ENCODE assay signal across 15 cellular contexts in genomic region chr21:35547946-35548774, GRCh38.
"Had no signal": no experiment of that assay in that cellular context is flagged by ENCODE, and none has a peak within 500 bp of the region (broad histone marks: within the 10 kb centered on the region; RNA-seq: fewer than 3 reads in every experiment).

No MANE protein-coding gene starts in this region.

- H3K9me3 ChIP-seq: heart left ventricle, neutrophil, psoas muscle, stomach had no signal

- H3K27me3 ChIP-seq: stomach had no signal

- H3K9me3 Mint-ChIP-seq: effector memory CD8-positive, alpha-beta T cell had no signal

- H3K4me3 Mint-ChIP-seq: dendritic cell treated with granulocyte-macrophage colony-stimulating factor and Interleukin-4, amounts not matched to agents 40 ng/mL and 50 ng/mL, for 4 days; effector memory CD8-positive, alpha-beta T cell; naive thymus-derived CD4-positive, alpha-beta T cell; nephron progenitor cell had no signal

- H3K27ac Mint-ChIP-seq: dendritic cell treated with granulocyte-macrophage colony-stimulating factor and Interleukin-4, amounts not matched to agents 40 ng/mL and 50 ng/mL, for 4 days; effector memory CD8-positive, alpha-beta T cell; naive thymus-derived CD4-positive, alpha-beta T cell; nephron progenitor cell had no signal

- H3K27ac ChIP-seq: heart left ventricle, neutrophil, psoas muscle, stomach had no signal

- ATAC-seq: effector memory CD8-positive, alpha-beta T cell; heart left ventricle; naive thymus-derived CD4-positive, alpha-beta T cell; psoas muscle; sciatic nerve had no signal

- H3K4me1 ChIP-seq: heart left ventricle, psoas muscle had no signal

- H3K4me3 ChIP-seq: heart left ventricle, psoas muscle, stomach had no signal

- H3K36me3 ChIP-seq: heart left ventricle, neutrophil, stomach had no signal

- H3K4me1 Mint-ChIP-seq: nephron progenitor cell had no signal

- DNase-seq: cerebellar nuclear complex; effector memory CD8-positive, alpha-beta T cell; heart left ventricle; hypothalamus; kidney glomerular epithelial cell; naive thymus-derived CD4-positive, alpha-beta T cell; nephron progenitor cell; psoas muscle; retina; stimulated activated naive CD4-positive, alpha-beta T cell; stomach; trophoblast cell had no signal
